ENCODE assay signal across 6 cellular contexts in genomic region chr1:29549728-29550118, GRCh38.
A peak's percentile ranks its signal among the peaks of the same experiment; 100 is the strongest.
DNase-seq lines count a peak whose midpoint lies in the region; ATAC-seq, FAIRE-seq and TF ChIP-seq lines count a peak whose summit lies in the region.
"Not testable (repeated sequence)": the region's sequence is repeated elsewhere in the genome, so short reads cannot be mapped to it uniquely, and the experiment has no call there.

No MANE protein-coding gene starts in this region.

- POLR2A ChIA-PET in PC-3 (lab: Charles Lee; ENCODE audit: unreplicated experiment); H1 (lab: Charles Lee; ENCODE audit: partially characterized antibody): not testable (repeated sequence)

- not testable (repeated sequence) for H2BK15ac ChIP-seq in H1 (ENCODE audit: low read length)
- peak overlapping the region; percentile 17 for H2BK15ac ChIP-seq in neuronal stem cell (ENCODE audit: low read length)

- H2BK5ac ChIP-seq in H1 (ENCODE audit: low read depth, low read length); neuronal stem cell (ENCODE audit: low read length): not testable (repeated sequence)

- CTCF ChIA-PET in PC-3 (lab: Charles Lee); H1 (lab: Charles Lee; ENCODE audit: partially characterized antibody): not testable (repeated sequence)

- H3K27me3 Mint-ChIP-seq in central memory CD8-positive, alpha-beta T cell = peaks cover 15% of the 10 kb centered on the region

- H3K4me1 ChIP-seq in PC-3 (ENCODE audit: insufficient read depth, low read length) = peaks cover 15% of the 10 kb centered on the region
- H3K4me1 ChIP-seq in H1 (replicated peaks in 1 of 4; ENCODE audit: control insufficient read depth in 3 of 4, insufficient read depth in 4 of 4, low read length in 3 of 4); neuronal stem cell (ENCODE audit: control insufficient read depth in 2 of 2, insufficient read depth in 1 of 2, low read depth in 1 of 2, low read length in 2 of 2); stomach: not testable (repeated sequence)

- not testable (repeated sequence) for BruUV-seq in PC-3 (replicated peaks; lab: Mats Ljungman, UMichigan)

- not testable (repeated sequence) for H3K27ac ChIP-seq in PC-3 (ENCODE audit: low read length); H1 (ENCODE audit: low read depth, low read length); neuronal stem cell (replicated peaks; ENCODE audit: low read length)
- H3K27ac ChIP-seq in stomach = peak overlapping the region in 2 of 5 donors; percentile 56

- not testable (repeated sequence) for H3F3A ChIP-seq in PC-3 (ENCODE audit: low read length, unreplicated experiment)

- H3K36me3 Mint-ChIP-seq in central memory CD8-positive, alpha-beta T cell (ENCODE audit: insufficient read depth) = not testable (repeated sequence)

- H3K23me2 ChIP-seq in H1 (ENCODE audit: low read depth, low read length) = not testable (repeated sequence)

- not testable (repeated sequence) for H3K18ac ChIP-seq in H1 (ENCODE audit: extremely low read depth, low read length)
- H3K18ac ChIP-seq in neuronal stem cell (ENCODE audit: low read length) = peak overlapping the region; percentile 52

- H3K79me1 ChIP-seq in H1 (ENCODE audit: low read depth, low read length); neuronal stem cell (ENCODE audit: low read depth, low read length): not testable (repeated sequence)

- H3K56ac ChIP-seq in H1 (replicated peaks; ENCODE audit: insufficient read length, low read depth, low read length) = not testable (repeated sequence)

- H3K4ac ChIP-seq in H1 (replicated peaks; ENCODE audit: insufficient read length, low read depth, low read length); neuronal stem cell (ENCODE audit: low read length): not testable (repeated sequence)

- H3K36me3 ChIP-seq in PC-3 (ENCODE audit: low read depth, low read length); H1 (ENCODE audit: control insufficient read depth in 2 of 4, insufficient read depth in 4 of 4, low read length in 3 of 4); neuronal stem cell (replicated peaks in 1 of 2; ENCODE audit: control insufficient read depth in 2 of 2, insufficient read depth in 2 of 2, low read length in 2 of 2); stomach: not testable (repeated sequence)

- H4K20me1 ChIP-seq in PC-3 (ENCODE audit: low read length); H1 (replicated peaks in 1 of 2; ENCODE audit: control insufficient read depth in 1 of 2, insufficient read depth in 2 of 2, low read length in 2 of 2): not testable (repeated sequence)

- not testable (repeated sequence) for H3K23ac ChIP-seq in H1 (ENCODE audit: insufficient read length)
- peak overlapping the region; percentile 34 for H3K23ac ChIP-seq in neuronal stem cell (ENCODE audit: low read depth, low read length, poor library complexity)

- H3K4me1 Mint-ChIP-seq in central memory CD8-positive, alpha-beta T cell = not testable (repeated sequence)

- H3K9me3 Mint-ChIP-seq in central memory CD8-positive, alpha-beta T cell = not testable (repeated sequence)

- WGBS in H1 (ENCODE audit: extremely low coverage in 1 of 2, insufficient coverage in 1 of 2, insufficient read length in 1 of 2, insufficient replicate concordance in 2 of 2, low coverage in 1 of 2, low lambda C conversion rate in 2 of 2, missing lambda C conversion rate in 1 of 2), 2 experiments = 89% methylated on average over 2 of the region's 7 CpGs; no CpG with 5 or more reads in 1 of the 2 experiments
- no CpG with 5 or more reads among the region's 7 CpGs for WGBS in neuronal stem cell (ENCODE audit: extremely low coverage in 2 of 2, insufficient read length in 2 of 2, insufficient replicate concordance in 1 of 2), 2 donors
- WGBS in stomach, 5 donors = 28 to 72% (median 52%) methylated on average over 1 to 6 of the region's 7 CpGs

- not testable (repeated sequence) for H2AFZ ChIP-seq in PC-3 (ENCODE audit: low read length); H1 (ENCODE audit: low read length); neuronal stem cell (ENCODE audit: low read length)

- intact Hi-C loops in PC-3 (cut with micrococcal nuclease) = not testable (repeated sequence)
- intact Hi-C loops in stomach (cut with DNase I; ENCODE audit: low total_unique reads) = loop anchor here (10.0 kb wide), 1 partner anchor 1105 kb away; no protein-coding TSS in a partner anchor

- not testable (repeated sequence) for H2BK12ac ChIP-seq in H1 (ENCODE audit: low read depth, low read length); neuronal stem cell (ENCODE audit: low read length)

- TF ChIP-seq CTCF in PC-3 (conservative IDR thresholded peaks at IDR 0.05; ENCODE audit: low read depth, low read length); H1 (IDR thresholded peaks at IDR 0.05; ENCODE audit: control extremely low read depth in 1 of 3, insufficient read depth in 1 of 3, low read depth in 1 of 3, low read length in 3 of 3); stomach (IDR thresholded peaks at IDR 0.05): not testable (repeated sequence)

- ATAC-seq in PC-3; central memory CD8-positive, alpha-beta T cell (replicated peaks; ENCODE audit: extremely low read depth, poor library complexity, severe bottlenecking): not testable (repeated sequence)

- H3K27me3 ChIP-seq in PC-3 (ENCODE audit: low read length); H1 (replicated peaks in 1 of 4; ENCODE audit: control insufficient read depth in 3 of 4, extremely low read depth in 1 of 4, insufficient read depth in 3 of 4, low read length in 3 of 4); neuronal stem cell (ENCODE audit: control insufficient read depth in 3 of 3, insufficient read depth in 3 of 3, low read depth in 1 of 3, low read length in 3 of 3): not testable (repeated sequence)
- H3K27me3 ChIP-seq in stomach = peaks cover 0 to 16% (median 0%) of the 10 kb centered on the region in 3 donors

- TF ChIP-seq RAD21 in H1 (IDR thresholded peaks at IDR 0.05 in 1 of 2, conservative IDR thresholded peaks at IDR 0.05 in 1 of 2; ENCODE audit: low read depth in 2 of 2, low read length in 2 of 2) = not testable (repeated sequence)

- H3K4me3 Mint-ChIP-seq in central memory CD8-positive, alpha-beta T cell = not testable (repeated sequence)

- not testable (repeated sequence) for DNase-seq in PC-3; central memory CD8-positive, alpha-beta T cell (ENCODE audit: low spot score in 2 of 2); H1 (ENCODE audit: low read depth in 1 of 2, low spot score in 2 of 2); neuronal stem cell (ENCODE audit: low spot score)
- DNase-seq in activated CD8-positive, alpha-beta memory T cell treated with anti-CD3 and anti-CD28 coated beads, Interleukin-2, amount 50 U/mL, for 48 hours = peak; percentile 1
- peak; percentile 29 for DNase-seq in stomach

- FAIRE-seq in H1 (lab: Jason Lieb, UNC) = not testable (repeated sequence)

- peak overlapping the region; percentile 79; the same call in 1 of the 2 replicates for H4K8ac ChIP-seq in H1 (ENCODE audit: extremely low read depth, insufficient read depth, low read length)
- H4K8ac ChIP-seq in neuronal stem cell (ENCODE audit: low read depth, low read length) = not testable (repeated sequence)

- not testable (repeated sequence) for H4K91ac ChIP-seq in H1 (replicated peaks; ENCODE audit: insufficient read length, low read length); neuronal stem cell (ENCODE audit: low read depth, low read length, poor library complexity)

- H4K5ac ChIP-seq in H1 (ENCODE audit: insufficient read length, low read depth, low read length) = not testable (repeated sequence)

- H2BK20ac ChIP-seq in H1 (ENCODE audit: low read length) = not testable (repeated sequence)

- H3K9me3 ChIP-seq in PC-3 (ENCODE audit: low read length); H1 (ENCODE audit: insufficient read depth in 2 of 2, low read depth in 1 of 2, low read length in 1 of 2); neuronal stem cell (replicated peaks in 1 of 2; ENCODE audit: control insufficient read depth in 2 of 2, insufficient read depth in 1 of 2, low read depth in 1 of 2, low read length in 2 of 2); stomach: not testable (repeated sequence)

- not testable (repeated sequence) for H2BK120ac ChIP-seq in H1 (replicated peaks; ENCODE audit: low read depth, low read length)
- H2BK120ac ChIP-seq in neuronal stem cell (ENCODE audit: low read depth, low read length) = peak overlapping the region; percentile 8

- not testable (repeated sequence) for H2AK5ac ChIP-seq in H1 (ENCODE audit: low read depth, low read length)
- H2AK5ac ChIP-seq in neuronal stem cell (ENCODE audit: low read depth, low read length) = peak overlapping the region; percentile 63

- TF ChIP-seq POLR2A in H1 (IDR thresholded peaks at IDR 0.05; ENCODE audit: control extremely low read depth in 1 of 2, low read depth in 2 of 2, low read length in 2 of 2); stomach (IDR thresholded peaks at IDR 0.05): not testable (repeated sequence)

- not testable (repeated sequence) for H3K9me2 ChIP-seq in PC-3 (replicated peaks; ENCODE audit: low read length)

- not testable (repeated sequence) for H3K9ac ChIP-seq in PC-3 (ENCODE audit: low read length); H1 (replicated peaks in 1 of 4; ENCODE audit: extremely low read depth in 1 of 4, low read depth in 3 of 4, low read length in 3 of 4)
- H3K9ac ChIP-seq in neuronal stem cell (ENCODE audit: low read depth, low read length, poor library complexity) = peak overlapping the region; percentile 21

- TF ChIP-seq EP300 in H1 (IDR thresholded peaks at IDR 0.05; ENCODE audit: borderline replicate concordance in 1 of 2, low read depth in 2 of 2, low read length in 2 of 2); stomach (IDR thresholded peaks at IDR 0.05): not testable (repeated sequence)

- H3K14ac ChIP-seq in H1 (ENCODE audit: insufficient read length); neuronal stem cell (ENCODE audit: low read length): not testable (repeated sequence)

- not testable (repeated sequence) for H3K79me2 ChIP-seq in PC-3 (ENCODE audit: low read length); H1 (ENCODE audit: control insufficient read depth in 1 of 2, insufficient read depth in 2 of 2, low read length in 2 of 2)

- peak overlapping the region; percentile 44 for H3K27ac Mint-ChIP-seq in central memory CD8-positive, alpha-beta T cell (ENCODE audit: low read depth)

- H3K4me3 ChIP-seq in PC-3 (ENCODE audit: low read length); H1 (ENCODE audit: extremely low read depth in 1 of 4, insufficient read depth in 2 of 4, low read depth in 3 of 4, low read length in 4 of 4); neuronal stem cell (ENCODE audit: low read length in 2 of 2); stomach: not testable (repeated sequence)

- H3K4me2 ChIP-seq in PC-3 (ENCODE audit: low read length) = 0 out of 2 replicates have a peak overlapping the region, but pooled peaks have one; percentile 17
- not testable (repeated sequence) for H3K4me2 ChIP-seq in H1 (ENCODE audit: insufficient read depth in 1 of 2, low read depth in 2 of 2, low read length in 2 of 2); neuronal stem cell (ENCODE audit: insufficient read depth, low read length, poor library complexity, severe bottlenecking)
